Comparison of ENCODE assay signal across 4 cellular contexts in genomic region chr12:110702081-110702480, GRCh38. TPM values are rescaled to one million over a fixed set of nuclear protein-coding genes. Genes with fewer than 3 reads are reported as not detected.
"Had no signal": no experiment of that assay in that cellular context is flagged by ENCODE, and none has a peak within 500 bp of the region (broad histone marks: within the 10 kb centered on the region; RNA-seq: fewer than 3 reads in every experiment).

No MANE protein-coding gene starts in this region.

- H3K4me3 ChIP-seq: GM12878 had no signal

- DNase-seq: GDM1, GF-D8 had no signal

- ATAC-seq: GM12878 had no signal

RNA-seq across cellular contexts. Expression of gene HVCN1, which starts 13.2 kb away (rescaled TPM):
- total RNA-seq: G401 had no signal
